ENCODE assay signal across 8 cellular contexts in the genomic region with DNA sequence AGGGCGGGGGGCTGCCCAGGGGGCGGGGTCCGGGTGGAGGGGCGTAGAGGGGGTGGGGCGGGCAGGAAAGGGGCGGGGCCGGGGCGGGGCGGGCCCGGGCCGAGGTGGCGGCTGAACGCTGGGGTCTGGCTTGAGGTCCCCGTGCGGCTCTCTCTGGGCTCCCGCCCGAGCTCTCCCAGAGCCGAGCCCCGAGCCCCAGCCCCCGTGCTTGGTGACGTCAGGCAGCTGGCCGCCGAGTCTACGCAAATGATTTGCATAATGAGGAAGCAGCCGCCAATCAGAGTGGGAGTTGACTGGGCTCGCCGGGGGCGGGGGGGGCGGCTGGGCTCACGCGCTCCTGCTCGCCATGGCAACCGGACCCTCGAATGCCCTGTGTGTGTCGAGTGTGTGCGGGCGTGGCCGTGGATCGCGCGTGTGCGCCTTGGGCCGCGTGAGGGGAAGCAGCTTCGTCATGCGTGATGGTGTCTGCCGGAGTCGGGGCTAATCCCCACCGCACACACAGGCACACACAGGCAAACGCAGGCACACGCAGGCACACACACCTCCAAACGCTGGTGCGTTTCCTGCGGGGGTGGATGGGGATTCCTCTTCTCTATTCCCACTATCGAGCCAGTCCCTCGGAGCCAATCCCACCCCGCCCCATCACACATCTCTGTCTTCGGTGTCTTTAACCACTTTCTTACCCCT. TPM values are rescaled to one million over a fixed set of nuclear protein-coding genes. Genes with fewer than 3 reads are reported as not detected.
DNase-seq lines count a peak whose midpoint lies in the region; ATAC-seq, FAIRE-seq and TF ChIP-seq lines count a peak whose summit lies in the region.

A gene (minus strand): TSS at position 173 of the 687 bp plus-strand sequence. CDS start 283 bp downstream, outside the sequence.

- H3K36me3 ChIP-seq in A673 (ENCODE audit: insufficient read depth, low read length, poor library complexity, severe bottlenecking), result no peaks in the 10 kb centered on the region
- no peaks in the 10 kb centered on the region for H3K36me3 ChIP-seq in Panc1 (ENCODE audit: control insufficient read depth, insufficient read depth, low read length)
- H3K36me3 ChIP-seq in esophagus squamous epithelium, result no peaks in the 10 kb centered on the region

- H3K27me3 ChIP-seq in A673 (replicated peaks; ENCODE audit: insufficient read depth, low read depth, low read length, poor library complexity) (peaks cover 2% of the 10 kb centered on the region), Panc1 (ENCODE audit: control insufficient read depth, insufficient read depth, low read length) (no peaks in the 10 kb centered on the region; the same call in 1 of the 2 replicates), esophagus squamous epithelium (peaks cover 0 to 12% (median 0%) of the 10 kb centered on the region in 4 donors)

- H3K27ac Mint-ChIP-seq in activated T-helper 1 cell treated with anti-CD3 and anti-CD28 coated beads, Interleukin-12 subunit alpha, Interleukin-12 subunit beta, Interleukin-2, Interleukin-4 antibody, amounts not matched to agents 30 ng/mL and 10 ng/mL and 1 ng/mL, durations not matched to agents 14 hours and 24 hours and 36 hours, result peak within 1 kb of the TSS; percentile 60
- H3K27ac Mint-ChIP-seq in naive B cell, result peak within 1 kb of the TSS; percentile 90 to 99 (median 98)

- 0 to 4% methylated on average over 15 of the region's 58 CpGs for WGBS in esophagus squamous epithelium, 2 donors

- intact Hi-C loops in A673 (cut with micrococcal nuclease; ENCODE audit: unreplicated experiment), result no loop called here
- intact Hi-C loops in Panc1 (cut with micrococcal nuclease; ENCODE audit: unreplicated experiment), result no loop called here
- intact Hi-C loops in activated T-helper 1 cell treated with anti-CD3 and anti-CD28 coated beads, Interleukin-12 subunit alpha, Interleukin-12 subunit beta, Interleukin-2, Interleukin-4 antibody, amounts not matched to agents 30 ng/mL and 10 ng/mL and 1 ng/mL, durations not matched to agents 14 hours and 24 hours and 36 hours (cut with micrococcal nuclease), result loop anchor here (1.0 to 10.0 kb wide), 5 partner anchors 47 to 355 kb away; a partner anchor contains a TSS
- intact Hi-C loops in esophagus squamous epithelium (cut with DNase I), result loop anchor here (10.0 kb wide), 1 partner anchor 275 kb away; no protein-coding TSS in a partner anchor

- H3K36me3 Mint-ChIP-seq in activated T-helper 1 cell treated with anti-CD3 and anti-CD28 coated beads, Interleukin-12 subunit alpha, Interleukin-12 subunit beta, Interleukin-2, Interleukin-4 antibody, amounts not matched to agents 30 ng/mL and 10 ng/mL and 1 ng/mL, durations not matched to agents 14 hours and 24 hours and 36 hours (ENCODE audit: low read depth), result peaks cover 5% of the 10 kb centered on the region
- peaks cover 10 to 15% of the 10 kb centered on the region in 2 donors for H3K36me3 Mint-ChIP-seq in naive B cell

- CTCF ChIA-PET in A673 (lab: Charles Lee) (no interaction called here), Panc1 (lab: Charles Lee) (interaction anchor here (0.5 kb wide), 1 partner anchor 10 kb away, joined by 4 read pairs; no protein-coding TSS in a partner anchor)

- H3K27ac ChIP-seq in A673 (ENCODE audit: low read depth, low read length, poor library complexity, severe bottlenecking) (no peak within 1 kb of the TSS), Panc1 (ENCODE audit: low read length) (no peak within 1 kb of the TSS), esophagus squamous epithelium (no peak within 1 kb of the TSS)

- H3K27me3 Mint-ChIP-seq in activated T-helper 1 cell treated with anti-CD3 and anti-CD28 coated beads, Interleukin-12 subunit alpha, Interleukin-12 subunit beta, Interleukin-2, Interleukin-4 antibody, amounts not matched to agents 30 ng/mL and 10 ng/mL and 1 ng/mL, durations not matched to agents 14 hours and 24 hours and 36 hours (ENCODE audit: insufficient read depth), result peaks cover 21% of the 10 kb centered on the region
- H3K27me3 Mint-ChIP-seq in naive B cell, result peaks cover 0 to 10% (median 4%) of the 10 kb centered on the region in 3 donors

- H3K9me3 ChIP-seq in A673 (ENCODE audit: low read depth, low read length, poor library complexity, severe bottlenecking), result no peaks in the 10 kb centered on the region
- H3K9me3 ChIP-seq in Panc1 (ENCODE audit: control insufficient read depth, insufficient read depth, low read depth, low read length), result 0 out of 2 replicates have a peak, but pooled peaks cover 9% of the 10 kb centered on the region
- H3K9me3 ChIP-seq in esophagus squamous epithelium, result no peaks in the 10 kb centered on the region

- no peak for TF ChIP-seq POLR2A in esophagus squamous epithelium (IDR thresholded peaks at IDR 0.05)

- BruUV-seq in A673 (replicated peaks; lab: Mats Ljungman, UMichigan) (no TSS peak), Panc1 (replicated peaks; lab: Mats Ljungman, UMichigan) (no TSS peak)

- peak within 1 kb of the TSS; percentile 40 for H3K4me3 ChIP-seq in A673 (ENCODE audit: low read depth, low read length, poor library complexity, severe bottlenecking)
- peak within 1 kb of the TSS; percentile 55 to 75 for H3K4me3 ChIP-seq in Panc1 (ENCODE audit: low read depth in 2 of 2, low read length in 2 of 2)
- peak within 1 kb of the TSS; percentile 29 to 65 (median 52) for H3K4me3 ChIP-seq in esophagus squamous epithelium

- DNase-seq in A673 (ENCODE audit: low spot score) (peak; percentile 87), GM19239 (ENCODE audit: insufficient read length, low spot score) (peak; percentile 76), HuH-7 (ENCODE audit: low spot score) (peak; percentile 92), Panc1 (ENCODE audit: low read depth, low spot score) (no peak), esophagus squamous epithelium (lab: John Stamatoyannopoulos, UW) (peak; percentile 8), naive B cell (peak; percentile 92)
- peak; percentile 73 for DNase-seq in activated T-helper 1 cell treated with anti-CD3 and anti-CD28 coated beads, Interleukin-12 subunit alpha, Interleukin-12 subunit beta, Interleukin-2, Interleukin-4 antibody, amounts not matched to agents 30 ng/mL and 10 ng/mL and 1 ng/mL, durations not matched to agents 14 hours and 24 hours and 36 hours (ENCODE audit: low spot score)
- peak; percentile 64 to 77 for DNase-seq in stimulated activated CD8-positive, alpha-beta memory T cell treated with anti-CD3 and anti-CD28 coated beads, Interleukin-7, amount 100 ng/mL, for 4 hours (ENCODE audit: low read depth in 2 of 2)

- FAIRE-seq in GM19239 (lab: Jason Lieb, UNC), result no peak

- TF ChIP-seq CTCF in A673 (conservative IDR thresholded peaks at IDR 0.05; ENCODE audit: low read depth, low read length) (no peak), Panc1 (IDR thresholded peaks at IDR 0.05) (no peak), esophagus squamous epithelium (IDR thresholded peaks at IDR 0.05) (no peak)

- in situ Hi-C loops in Panc1 (cut with HindIII; ENCODE audit: low pct_unique_long_range_greater_than_20kb, low sequenced_read_pairs), result no loop called here

- H3K4me1 ChIP-seq in A673 (ENCODE audit: insufficient read depth, low read length, poor library complexity, severe bottlenecking) (no peaks in the 10 kb centered on the region), Panc1 (ENCODE audit: control insufficient read depth, insufficient read depth, low read length) (peaks cover 5% of the 10 kb centered on the region; the same call in 1 of the 2 replicates), esophagus squamous epithelium (peaks cover 4 to 22% (median 13%) of the 10 kb centered on the region in 3 donors)

- ATAC-seq in Panc1 (peak; percentile 88), naive B cell (ENCODE audit: low read depth in 2 of 2) (peak; percentile 83 to 85)

- peaks cover 19% of the 10 kb centered on the region for H3K4me1 Mint-ChIP-seq in activated T-helper 1 cell treated with anti-CD3 and anti-CD28 coated beads, Interleukin-12 subunit alpha, Interleukin-12 subunit beta, Interleukin-2, Interleukin-4 antibody, amounts not matched to agents 30 ng/mL and 10 ng/mL and 1 ng/mL, durations not matched to agents 14 hours and 24 hours and 36 hours (ENCODE audit: low read depth)
- H3K4me1 Mint-ChIP-seq in naive B cell, result peaks cover 17 to 22% (median 20%) of the 10 kb centered on the region in 3 donors

- peak within 1 kb of the TSS; percentile 84 for H3K4me3 Mint-ChIP-seq in activated T-helper 1 cell treated with anti-CD3 and anti-CD28 coated beads, Interleukin-12 subunit alpha, Interleukin-12 subunit beta, Interleukin-2, Interleukin-4 antibody, amounts not matched to agents 30 ng/mL and 10 ng/mL and 1 ng/mL, durations not matched to agents 14 hours and 24 hours and 36 hours
- peak within 1 kb of the TSS; percentile 82 to 94 (median 87) for H3K4me3 Mint-ChIP-seq in naive B cell

- POLR2A ChIA-PET in A673 (lab: Charles Lee; ENCODE audit: low non-redundant PET) (no interaction called here), Panc1 (lab: Charles Lee) (no interaction called here)

- H3K9me3 Mint-ChIP-seq in activated T-helper 1 cell treated with anti-CD3 and anti-CD28 coated beads, Interleukin-12 subunit alpha, Interleukin-12 subunit beta, Interleukin-2, Interleukin-4 antibody, amounts not matched to agents 30 ng/mL and 10 ng/mL and 1 ng/mL, durations not matched to agents 14 hours and 24 hours and 36 hours, result peaks cover 3% of the 10 kb centered on the region
- peaks cover 6 to 17% (median 10%) of the 10 kb centered on the region in 7 donors for H3K9me3 Mint-ChIP-seq in naive B cell

RNA-seq across cellular contexts. Expression of the gene that starts here (rescaled TPM):
- not detected in 2 replicates for total RNA-seq in A673 (2021)
- total RNA-seq in Panc1 (2021; ENCODE audit: unreplicated experiment), result not detected
- polyA plus RNA-seq in Panc1 (2012; ENCODE audit: insufficient read length), result 0.08 TPM
- total RNA-seq in activated T-helper 1 cell treated with anti-CD3 and anti-CD28 coated beads, Interleukin-12 subunit alpha, Interleukin-12 subunit beta, Interleukin-2, Interleukin-4 antibody, amounts not matched to agents 30 ng/mL and 10 ng/mL and 1 ng/mL, durations not matched to agents 14 hours and 24 hours and 36 hours, result 0.26 and 0.27 TPM in 2 replicates
- total RNA-seq in esophagus squamous epithelium, result under 1 TPM in 3 of 4 donors, not detected in 1; 0.31 to 0.82 (median 0.76) TPM
- polyA plus RNA-seq in naive B cell (ENCODE audit: low read depth in 6 of 6), result under 1 TPM in 2 of 6 donors, not detected in 4; 0.20 to 0.21 TPM

Comparison
In these comparisons a context has a peak if more than half of its experiments do, and no peak if none do; other contexts are left out.
1. Peak in DNase-seq and H3K4me3 ChIP-seq in A673; RNA of the gene not detected or under 1 TPM.
2. Peak in ATAC-seq and H3K4me3 ChIP-seq in Panc1; RNA of the gene not detected or under 1 TPM.
3. Peak in DNase-seq in activated T-helper 1 cell treated with anti-CD3 and anti-CD28 coated beads, Interleukin-12 subunit alpha, Interleukin-12 subunit beta, Interleukin-2, Interleukin-4 antibody, amounts not matched to agents 30 ng/mL and 10 ng/mL and 1 ng/mL, durations not matched to agents 14 hours and 24 hours and 36 hours; RNA of the gene not detected or under 1 TPM.
4. Peak in DNase-seq and H3K4me3 ChIP-seq in esophagus squamous epithelium; RNA of the gene not detected or under 1 TPM.
5. Peak in DNase-seq and ATAC-seq in naive B cell; RNA of the gene not detected or under 1 TPM.
6. intact Hi-C loops: an anchor here in activated T-helper 1 cell treated with anti-CD3 and anti-CD28 coated beads, Interleukin-12 subunit alpha, Interleukin-12 subunit beta, Interleukin-2, Interleukin-4 antibody, amounts not matched to agents 30 ng/mL and 10 ng/mL and 1 ng/mL, durations not matched to agents 14 hours and 24 hours and 36 hours (1.0 to 10.0 kb wide) and esophagus squamous epithelium (10.0 kb wide); none called in A673 and Panc1.